25 cellular contexts compared by ENCODE assay signal in genomic region chr2:155663265-155663664, GRCh38.
"Had no signal": no experiment of that assay in that cellular context is flagged by ENCODE, and none has a peak within 500 bp of the region (broad histone marks: within the 10 kb centered on the region; RNA-seq: fewer than 3 reads in every experiment).

No MANE protein-coding gene starts in this region.

- H3K4me3 ChIP-seq: cardiac muscle cell, SJCRH30, SK-N-MC had no signal

- H3K36me3 ChIP-seq: brain microvascular endothelial cell, cardiac muscle cell, SJCRH30 had no signal

- H3K9me3 ChIP-seq: SJCRH30 had no signal

- DNase-seq: activated CD4-positive, alpha-beta T cell treated with anti-CD3 and anti-CD28 coated beads, Interleukin-2, amount 10 ng/mL, durations not matched to agents 24 days and 14 days; activated CD4-positive, alpha-beta T cell treated with anti-CD3 and anti-CD28 coated beads, Interleukin-2, amount 50 U/mL, for 4 hours; activated CD8-positive, alpha-beta T cell treated with anti-CD3 and anti-CD28 coated beads for 36 hours; activated effector memory CD4-positive, alpha-beta T cell treated with anti-CD3 and anti-CD28 coated beads, Interleukin-2, amount 50 U/mL, for 16 hours; activated naive CD4-positive, alpha-beta T cell; activated naive CD4-positive, alpha-beta T cell treated with anti-CD3 and anti-CD28 coated beads, Interleukin-2, amount 50 U/mL, for 16 hours; activated naive CD8-positive, alpha-beta T cell treated with anti-CD3 and anti-CD28 coated beads for 36 hours; activated T-cell treated with anti-CD3 and anti-CD28 coated beads, Interleukin-2, amount 50 U/mL, for 1 hour; activated T-cell treated with anti-CD3 and anti-CD28 coated beads, Interleukin-2, amount 50 U/mL, for 72 hours; amniotic stem cell; aorta; brain microvascular endothelial cell; NCI-H1048; NCI-H1105 treated with DMSO at 0.1 percent for 48 hours; NCI-H1436; NCI-H1694; NCI-H1930; NCI-H345; NCI-H524 treated with DMSO at 0.1 percent for 48 hours; SHP77; SJCRH30; T1000 had no signal

- H3K4me1 ChIP-seq: SJCRH30 had no signal

- ATAC-seq: activated CD8-positive, alpha-beta T cell treated with anti-CD3 and anti-CD28 coated beads for 36 hours; activated T-cell treated with anti-CD3 and anti-CD28 coated beads, Interleukin-2, amount 50 U/mL, for 72 hours; activated T-helper 17 cell treated with anti-CD3 and anti-CD28 coated beads, Interleukin-2, amount 50 U/mL, for 72 hours had no signal

- H3K27ac ChIP-seq: brain microvascular endothelial cell, cardiac muscle cell, SJCRH30, SK-N-MC had no signal
